ENCODE assay signal across 1 cellular context in genomic region chr1:232084584-232085223, GRCh38.
TF ChIP-seq lines count a peak whose summit lies in the region.

No MANE protein-coding gene starts in this region.

TF ChIP-seq in WTC11, 78 proteins besides CTCF, POLR2A, EP300 and RAD21 (continued from another document):
- TF ChIP-seq ZNF532 (CRISPR knock-in tag; IDR thresholded peaks at IDR 0.05; ENCODE audit: borderline replicate concordance): 0 out of 2 replicates have a peak, but pooled peaks have one; percentile 28
- peak; percentile 79; the same call in 1 of the 2 replicates for TF ChIP-seq ZNF232 (CRISPR knock-in tag; IDR thresholded peaks at IDR 0.05)
- peak; percentile 62; the same call in 1 of the 2 replicates for TF ChIP-seq TEAD1 (CRISPR knock-in tag; IDR thresholded peaks at IDR 0.05)
- no peak for TF ChIP-seq NFATC4 (CRISPR knock-in tag; IDR thresholded peaks at IDR 0.05)
